In genomic region chr5:35876922-35877321, GRCh38 we compare ENCODE assay signal across 13 cellular contexts. TPM values are rescaled to one million over a fixed set of nuclear protein-coding genes. Genes with fewer than 3 reads are reported as not detected.
A peak's percentile ranks its signal among the peaks of the same experiment; 100 is the strongest.
DNase-seq lines count a peak whose midpoint lies in the region; ATAC-seq lines count a peak whose summit lies in the region.
"Had no signal": no experiment of that assay in that cellular context is flagged by ENCODE, and none has a peak within 500 bp of the region (broad histone marks: within the 10 kb centered on the region; RNA-seq: fewer than 3 reads in every experiment).

No MANE protein-coding gene starts in this region.

- H3K27ac Mint-ChIP-seq in activated naive CD8-positive, alpha-beta T cell treated with anti-CD3 and anti-CD28 coated beads, Interleukin-2, amount 50 U/mL, for 24 hours: peak overlapping the region; percentile 90
- H3K27ac Mint-ChIP-seq in immature natural killer cell: no peak overlapping the region
- H3K27ac Mint-ChIP-seq: activated B cell treated with CpG ODN at 0.5 μM for 24 hours, memory B cell had no signal

- peaks cover 65 to 98% (median 96%) of the 10 kb centered on the region in 10 experiments for H3K4me1 ChIP-seq in BLaER1 treated with 17β-estradiol and CSF1 and Interleukin-3, amounts not matched to agents 10 nM and 100 nM

- H3K4me3 ChIP-seq in BLaER1 treated with 17β-estradiol and CSF1 and Interleukin-3, amounts not matched to agents 10 nM and 100 nM: no peak overlapping the region

- peaks cover 0 to 19% (median 0%) of the 10 kb centered on the region in 11 experiments; a peak in 4 of 22 replicates for H4K20me1 ChIP-seq in BLaER1 treated with 17β-estradiol and CSF1 and Interleukin-3, amounts not matched to agents 10 nM and 100 nM

- peak; percentile 64 for DNase-seq in HS-5 (ENCODE audit: low read depth)
- no peak for DNase-seq in activated naive CD8-positive, alpha-beta T cell treated with anti-CD3 and anti-CD28 coated beads, Interleukin-2, amount 50 U/mL, for 24 hours
- peak in 1 of 2 donors; percentile 33 for DNase-seq in left colon
- no peak for DNase-seq in retina
- no peak for DNase-seq in DMS114 treated with DMSO at 0.1 percent for 48 hours (lab: John Stamatoyannopoulos, UW; ENCODE audit: unreplicated experiment)
- no peak for DNase-seq in immature natural killer cell
- DNase-seq: activated B cell treated with CpG ODN at 0.5 μM for 24 hours, DMS79, NCI-H2029, RPMI8226 had no signal

- no peak overlapping the region for H3K4me3 Mint-ChIP-seq in activated naive CD8-positive, alpha-beta T cell treated with anti-CD3 and anti-CD28 coated beads, Interleukin-2, amount 50 U/mL, for 24 hours
- H3K4me3 Mint-ChIP-seq in immature natural killer cell: no peak overlapping the region
- H3K4me3 Mint-ChIP-seq: activated B cell treated with CpG ODN at 0.5 μM for 24 hours, memory B cell had no signal

- H3K36me3 Mint-ChIP-seq in activated naive CD8-positive, alpha-beta T cell treated with anti-CD3 and anti-CD28 coated beads, Interleukin-2, amount 50 U/mL, for 24 hours (ENCODE audit: low read depth): peaks cover 78% of the 10 kb centered on the region
- peaks cover 0 to 6% (median 0%) of the 10 kb centered on the region in 3 donors for H3K36me3 Mint-ChIP-seq in immature natural killer cell
- H3K36me3 Mint-ChIP-seq: memory B cell had no signal

- peaks cover 81% of the 10 kb centered on the region for H3K4me1 Mint-ChIP-seq in activated naive CD8-positive, alpha-beta T cell treated with anti-CD3 and anti-CD28 coated beads, Interleukin-2, amount 50 U/mL, for 24 hours
- H3K4me1 Mint-ChIP-seq in immature natural killer cell: peaks cover 0 to 5% of the 10 kb centered on the region in 2 donors
- H3K4me1 Mint-ChIP-seq: memory B cell had no signal

- peak; percentile 43 for ATAC-seq in activated naive CD8-positive, alpha-beta T cell treated with anti-CD3 and anti-CD28 coated beads, Interleukin-2, amount 50 U/mL, for 24 hours
- ATAC-seq in left colon: peak; percentile 89
- ATAC-seq in GM19035 (IDR thresholded peaks at IDR 0.05; ENCODE audit: unreplicated experiment): no peak

- no peaks in the 10 kb centered on the region for H3K27me3 Mint-ChIP-seq in activated naive CD8-positive, alpha-beta T cell treated with anti-CD3 and anti-CD28 coated beads, Interleukin-2, amount 50 U/mL, for 24 hours
- peaks cover 0 to 2% (median 0%) of the 10 kb centered on the region in 3 donors for H3K27me3 Mint-ChIP-seq in immature natural killer cell (ENCODE audit: low read depth in 3 of 3)
- H3K27me3 Mint-ChIP-seq: activated B cell treated with CpG ODN at 0.5 μM for 24 hours, memory B cell had no signal

- H3K27me3 ChIP-seq in BLaER1 treated with 17β-estradiol and CSF1 and Interleukin-3, amounts not matched to agents 10 nM and 100 nM: no peaks in the 10 kb centered on the region

- H3K27ac ChIP-seq in BLaER1 treated with 17β-estradiol and CSF1 and Interleukin-3, amounts not matched to agents 10 nM and 100 nM: peak overlapping the region in 9 of 11 experiments; percentile 46 to 99 (median 95); a peak in 18 of 22 replicates

- H3K9ac ChIP-seq in BLaER1 treated with 17β-estradiol and CSF1 and Interleukin-3, amounts not matched to agents 10 nM and 100 nM: peak overlapping the region in 6 of 11 experiments; percentile 24 to 59 (median 44); a peak in 10 of 22 replicates

- peaks cover 13 to 97% (median 77%) of the 10 kb centered on the region in 11 experiments; a peak in 20 of 22 replicates for H3K36me3 ChIP-seq in BLaER1 treated with 17β-estradiol and CSF1 and Interleukin-3, amounts not matched to agents 10 nM and 100 nM

- H3K4me2 ChIP-seq in BLaER1 treated with 17β-estradiol and CSF1 and Interleukin-3, amounts not matched to agents 10 nM and 100 nM: peak overlapping the region; percentile 59 to 97 (median 89)

- no peaks in the 10 kb centered on the region for H3K9me3 ChIP-seq in BLaER1 treated with 17β-estradiol and CSF1 and Interleukin-3, amounts not matched to agents 10 nM and 100 nM (replicated peaks in 1 of 11)

- peaks cover 8% of the 10 kb centered on the region for H3K9me3 Mint-ChIP-seq in activated naive CD8-positive, alpha-beta T cell treated with anti-CD3 and anti-CD28 coated beads, Interleukin-2, amount 50 U/mL, for 24 hours
- peaks cover 0 to 2% (median 0%) of the 10 kb centered on the region in 6 donors for H3K9me3 Mint-ChIP-seq in immature natural killer cell
- H3K9me3 Mint-ChIP-seq: activated B cell treated with CpG ODN at 0.5 μM for 24 hours had no signal

- intact Hi-C loops in left colon (cut with DNase I, micrococcal nuclease): no loop called here

RNA-seq across cellular contexts. Expression of gene IL7R, which starts 20.2 kb away (rescaled TPM):
- total RNA-seq in left colon: 10 to 100 TPM in 1 of 2 donors, 1 to 10 TPM in 1; 3.0 to 12.0 TPM
- 10 to 100 TPM; 36.8 to 70.9 (median 65.6) TPM for polyA plus RNA-seq in immature natural killer cell
